ENCODE assay signal across 3 cellular contexts in genomic region chr2:137381731-137382130, GRCh38.
"Had no signal": no experiment of that assay in that cellular context is flagged by ENCODE, and none has a peak within 500 bp of the region (broad histone marks: within the 10 kb centered on the region; RNA-seq: fewer than 3 reads in every experiment).

No MANE protein-coding gene starts in this region.

- ATAC-seq: GM12878 had no signal

- DNase-seq: GDM1, GF-D8 had no signal

- H3K4me3 ChIP-seq: GM12878 had no signal
